Comparison of ENCODE assay signal across 2 cellular contexts in the genomic region with DNA sequence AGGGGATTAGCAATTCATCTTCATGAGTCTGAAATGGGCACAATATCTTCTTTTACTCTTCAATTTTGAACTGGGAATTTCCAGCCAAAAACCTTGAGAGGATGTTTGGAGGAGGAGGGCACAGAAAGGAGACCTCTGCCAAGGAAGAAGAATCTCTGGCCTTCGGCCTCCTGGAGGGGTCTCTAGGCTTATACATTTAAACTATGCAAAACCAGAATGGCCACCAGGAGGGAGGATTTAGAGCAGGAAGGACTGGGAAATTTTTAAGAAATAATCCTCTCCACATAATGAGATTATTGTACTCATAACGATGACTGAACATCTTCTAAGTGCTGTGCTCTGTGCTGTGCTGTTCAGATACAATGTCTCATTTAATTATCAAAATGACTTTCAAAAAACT.
TF ChIP-seq lines count a peak whose summit lies in the region.

No MANE protein-coding gene starts in this region.

TF ChIP-seq in SK-N-SH treated with all-trans-retinoic acid at 6 μM for 48 hours, 23 proteins besides CTCF, POLR2A, EP300 and RAD21 (continued from another document):
- TF ChIP-seq, protein P1, sequence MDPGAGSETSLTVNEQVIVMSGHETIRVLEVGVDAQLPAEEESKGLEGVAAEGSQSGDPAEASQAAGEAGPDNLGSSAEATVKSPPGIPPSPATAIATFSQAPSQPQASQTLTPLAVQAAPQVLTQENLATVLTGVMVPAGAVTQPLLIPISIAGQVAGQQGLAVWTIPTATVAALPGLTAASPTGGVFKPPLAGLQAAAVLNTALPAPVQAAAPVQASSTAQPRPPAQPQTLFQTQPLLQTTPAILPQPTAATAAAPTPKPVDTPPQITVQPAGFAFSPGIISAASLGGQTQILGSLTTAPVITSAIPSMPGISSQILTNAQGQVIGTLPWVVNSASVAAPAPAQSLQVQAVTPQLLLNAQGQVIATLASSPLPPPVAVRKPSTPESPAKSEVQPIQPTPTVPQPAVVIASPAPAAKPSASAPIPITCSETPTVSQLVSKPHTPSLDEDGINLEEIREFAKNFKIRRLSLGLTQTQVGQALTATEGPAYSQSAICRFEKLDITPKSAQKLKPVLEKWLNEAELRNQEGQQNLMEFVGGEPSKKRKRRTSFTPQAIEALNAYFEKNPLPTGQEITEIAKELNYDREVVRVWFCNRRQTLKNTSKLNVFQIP (CRISPR knock-in tag; IDR thresholded peaks at IDR 0.05; ENCODE audit: borderline replicate concordance, low read depth), result no peak
- TF ChIP-seq TCF4 (CRISPR knock-in tag; IDR thresholded peaks at IDR 0.05; ENCODE audit: borderline replicate concordance) (no peak), GLIS3 (CRISPR knock-in tag; IDR thresholded peaks at IDR 0.05) (no peak), RARB (CRISPR knock-in tag; IDR thresholded peaks at IDR 0.05) (no peak)

TF ChIP-seq in SK-N-SH, 30 proteins besides CTCF, POLR2A, EP300 and RAD21 (continued from another document):
- TF ChIP-seq, protein P2, sequence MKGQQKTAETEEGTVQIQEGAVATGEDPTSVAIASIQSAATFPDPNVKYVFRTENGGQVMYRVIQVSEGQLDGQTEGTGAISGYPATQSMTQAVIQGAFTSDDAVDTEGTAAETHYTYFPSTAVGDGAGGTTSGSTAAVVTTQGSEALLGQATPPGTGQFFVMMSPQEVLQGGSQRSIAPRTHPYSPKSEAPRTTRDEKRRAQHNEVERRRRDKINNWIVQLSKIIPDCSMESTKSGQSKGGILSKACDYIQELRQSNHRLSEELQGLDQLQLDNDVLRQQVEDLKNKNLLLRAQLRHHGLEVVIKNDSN (IDR thresholded peaks at IDR 0.05; ENCODE audit: borderline replicate concordance, low read depth), result no peak
- TF ChIP-seq SIN3A (IDR thresholded peaks at IDR 0.05; ENCODE audit: borderline replicate concordance, low read depth, low read length) (no peak), SMC3 (IDR thresholded peaks at IDR 0.05; ENCODE audit: low read depth, low read length) (no peak), CHD2 (IDR thresholded peaks at IDR 0.05; ENCODE audit: low read length, partially characterized antibody) (no peak), TEAD4 (IDR thresholded peaks at IDR 0.05; ENCODE audit: borderline replicate concordance, insufficient read depth) (no peak), FOSL2 (IDR thresholded peaks at IDR 0.05; ENCODE audit: borderline replicate concordance, low read depth) (no peak), ELF1 (IDR thresholded peaks at IDR 0.05) (no peak)
TF ChIP-seq in SK-N-SH: peak in this region for 0.
